Comparison of ENCODE assay signal across 8 cellular contexts in genomic region chr17:3944485-3945388, GRCh38. TPM values are rescaled to one million over a fixed set of nuclear protein-coding genes. Genes with fewer than 3 reads are reported as not detected.
A peak's percentile ranks its signal among the peaks of the same experiment; 100 is the strongest.
DNase-seq lines count a peak whose midpoint lies in the region; ATAC-seq and TF ChIP-seq lines count a peak whose summit lies in the region.

No MANE protein-coding gene starts in this region.

- peak; percentile 72 for DNase-seq in BE2C
- peak; percentile 84 for DNase-seq in Karpas-422
- peak; percentile 71 for DNase-seq in activated naive CD8-positive, alpha-beta T cell treated with anti-CD3 and anti-CD28 coated beads, Interleukin-2, amount 10 ng/mL, durations not matched to agents 7 days and 5 days
- DNase-seq in left ventricle myocardium superior = peak; percentile 80
- peak in 1 of 2 donors; percentile 36 for DNase-seq in gastrocnemius medialis
- DNase-seq in SIG-M5 (lab: John Stamatoyannopoulos, UW) = no peak

- H3K27me3 ChIP-seq in BE2C (no peaks in the 10 kb centered on the region), Karpas-422 (ENCODE audit: low read length) (no peaks in the 10 kb centered on the region), gastrocnemius medialis (no peaks in the 10 kb centered on the region)

- H3K4me1 Mint-ChIP-seq in activated naive CD8-positive, alpha-beta T cell treated with anti-CD3 and anti-CD28 coated beads, Interleukin-2, amount 10 ng/mL, durations not matched to agents 7 days and 5 days = peaks cover 6% of the 10 kb centered on the region

- POLR2A ChIA-PET in activated naive CD8-positive, alpha-beta T cell treated with anti-CD3 and anti-CD28 coated beads, Interleukin-2, amount 10 ng/mL, durations not matched to agents 7 days and 5 days (lab: Charles Lee) = interaction anchor here (0.5 to 1.1 kb wide), 3 partner anchors 17 to 1053 kb away, joined by 3 to 5 read pairs (median 3); partner anchors contain the start of gene KIF1C

- intact Hi-C loops in left ventricle myocardium superior (cut with micrococcal nuclease) = no loop called here
- intact Hi-C loops in gastrocnemius medialis (cut with DNase I; ENCODE audit: low total_unique reads) = no loop called here

- no peak for TF ChIP-seq POLR2A in gastrocnemius medialis (IDR thresholded peaks at IDR 0.05)

- H3K9me2 ChIP-seq in Karpas-422 (replicated peaks; ENCODE audit: insufficient read depth, low read length) = no peaks in the 10 kb centered on the region

- no peaks in the 10 kb centered on the region for H3K27me3 Mint-ChIP-seq in activated naive CD8-positive, alpha-beta T cell treated with anti-CD3 and anti-CD28 coated beads, Interleukin-2, amount 10 ng/mL, durations not matched to agents 7 days and 5 days

- peaks cover 26% of the 10 kb centered on the region for H3K36me3 Mint-ChIP-seq in activated naive CD8-positive, alpha-beta T cell treated with anti-CD3 and anti-CD28 coated beads, Interleukin-2, amount 10 ng/mL, durations not matched to agents 7 days and 5 days

- H3K9ac ChIP-seq in Karpas-422 (ENCODE audit: low read length) = no peak overlapping the region

- peaks cover 3% of the 10 kb centered on the region; the same call in 1 of the 2 replicates for H3K79me2 ChIP-seq in Karpas-422 (ENCODE audit: low read length)

- H4K20me1 ChIP-seq in Karpas-422 (ENCODE audit: insufficient read depth, low read depth, low read length) = peaks cover 59% of the 10 kb centered on the region

- ATAC-seq in activated naive CD8-positive, alpha-beta T cell treated with anti-CD3 and anti-CD28 coated beads, Interleukin-2, amount 10 ng/mL, durations not matched to agents 7 days and 5 days (ENCODE audit: low read depth) = peak; percentile 53
- ATAC-seq in left ventricle myocardium superior (peak; percentile 96), gastrocnemius medialis (peak; percentile 75 to 84), HG03139 (IDR thresholded peaks at IDR 0.05; ENCODE audit: unreplicated experiment) (no peak), HG02678 (IDR thresholded peaks at IDR 0.05; ENCODE audit: unreplicated experiment) (no peak)

- H3K4me3 ChIP-seq in BE2C (ENCODE audit: low read depth, low read length) = peak overlapping the region; percentile 47
- H3K4me3 ChIP-seq in Karpas-422 (ENCODE audit: low read length) = no peak overlapping the region
- peak overlapping the region; percentile 35 to 58 (median 46) for H3K4me3 ChIP-seq in gastrocnemius medialis

- H3K9me3 Mint-ChIP-seq in activated naive CD8-positive, alpha-beta T cell treated with anti-CD3 and anti-CD28 coated beads, Interleukin-2, amount 10 ng/mL, durations not matched to agents 7 days and 5 days = no peaks in the 10 kb centered on the region

- TF ChIP-seq CTCF in BE2C (IDR thresholded peaks at IDR 0.05; ENCODE audit: low read depth, low read length) (no peak), gastrocnemius medialis (IDR thresholded peaks at IDR 0.05 in 4 of 5, conservative IDR thresholded peaks at IDR 0.05 in 1 of 5) (no peak)

- H3K4me1 ChIP-seq in BE2C = no peaks in the 10 kb centered on the region
- H3K4me1 ChIP-seq in Karpas-422 (ENCODE audit: low read length) = no peaks in the 10 kb centered on the region
- peaks cover 6 to 10% of the 10 kb centered on the region in 2 donors for H3K4me1 ChIP-seq in gastrocnemius medialis

- no peak overlapping the region for H3K4me3 Mint-ChIP-seq in activated naive CD8-positive, alpha-beta T cell treated with anti-CD3 and anti-CD28 coated beads, Interleukin-2, amount 10 ng/mL, durations not matched to agents 7 days and 5 days

- H3K27ac ChIP-seq in Karpas-422 (ENCODE audit: low read length) (peak overlapping the region; percentile 4; the same call in 1 of the 2 replicates), gastrocnemius medialis (peak overlapping the region in 2 of 4 donors; percentile 18 to 40)

- no peak overlapping the region for H2AFZ ChIP-seq in Karpas-422 (ENCODE audit: low read length)

- H3K27ac Mint-ChIP-seq in activated naive CD8-positive, alpha-beta T cell treated with anti-CD3 and anti-CD28 coated beads, Interleukin-2, amount 10 ng/mL, durations not matched to agents 7 days and 5 days = no peak overlapping the region

- H3K9me3 ChIP-seq in BE2C (no peaks in the 10 kb centered on the region), Karpas-422 (ENCODE audit: low read length) (no peaks in the 10 kb centered on the region), gastrocnemius medialis (no peaks in the 10 kb centered on the region)

- no peaks in the 10 kb centered on the region for H3K36me3 ChIP-seq in BE2C
- peaks cover 65% of the 10 kb centered on the region for H3K36me3 ChIP-seq in Karpas-422 (ENCODE audit: insufficient read depth, low read length)
- H3K36me3 ChIP-seq in gastrocnemius medialis = no peaks in the 10 kb centered on the region

- in situ Hi-C loops in gastrocnemius medialis (cut with MboI; ENCODE audit: low sequenced_read_pairs in 4 of 4) = no loop called here

- H3K4me2 ChIP-seq in Karpas-422 (ENCODE audit: low read depth, low read length, poor library complexity, severe bottlenecking) = no peak overlapping the region

RNA-seq across cellular contexts. Expression of gene ATP2A3, which starts 19.5 kb away (rescaled TPM):
- 1.1 TPM for polyA plus RNA-seq in BE2C (2012; ENCODE audit: insufficient read depth, insufficient read length, low read depth)
- 101 and 204 TPM in 2 replicates for total RNA-seq in Karpas-422 (2014; rRNA removed; shearing (Covaris generic); ENCODE audit: low replicate concordance)
- total RNA-seq in activated naive CD8-positive, alpha-beta T cell treated with anti-CD3 and anti-CD28 coated beads, Interleukin-2, amount 10 ng/mL, durations not matched to agents 7 days and 5 days = 100 to 1,000 TPM; 289 to 297 TPM
- total RNA-seq in left ventricle myocardium superior (5.8 TPM), gastrocnemius medialis (1 to 10 TPM in 2 of 4 donors, under 1 TPM in 2; 0.89 to 1.4 (median 0.98) TPM)

RNA-seq across cellular contexts. Expression of gene P2RX1, which starts 28.5 kb away (rescaled TPM):
- polyA plus RNA-seq in BE2C (2012; ENCODE audit: insufficient read depth, insufficient read length, low read depth) = 0.26 TPM
- not detected in 2 replicates for total RNA-seq in Karpas-422 (2014; rRNA removed; shearing (Covaris generic); ENCODE audit: low replicate concordance)
- total RNA-seq in activated naive CD8-positive, alpha-beta T cell treated with anti-CD3 and anti-CD28 coated beads, Interleukin-2, amount 10 ng/mL, durations not matched to agents 7 days and 5 days = under 1 TPM; 0.82 to 1.00 TPM
- total RNA-seq in left ventricle myocardium superior = 0.17 TPM
- under 1 TPM in 3 of 4 donors, not detected in 1; 0.25 to 0.59 (median 0.38) TPM for total RNA-seq in gastrocnemius medialis

RNA-seq across cellular contexts. Expression of gene CAMKK1, which starts 51.9 kb away (rescaled TPM):
- polyA plus RNA-seq in BE2C (2012; ENCODE audit: insufficient read depth, insufficient read length, low read depth) = 11.6 TPM
- 0.07 and 0.58 TPM in 2 replicates for total RNA-seq in Karpas-422 (2014; rRNA removed; shearing (Covaris generic); ENCODE audit: low replicate concordance)
- total RNA-seq in activated naive CD8-positive, alpha-beta T cell treated with anti-CD3 and anti-CD28 coated beads, Interleukin-2, amount 10 ng/mL, durations not matched to agents 7 days and 5 days = 1 to 10 TPM; 4.5 to 4.7 TPM
- total RNA-seq in left ventricle myocardium superior (3.4 TPM), gastrocnemius medialis (1 to 10 TPM in 3 of 4 donors, under 1 TPM in 1; 0.44 to 5.1 (median 2.1) TPM)

Comparison
In these comparisons a context has a peak if more than half of its experiments do, and no peak if none do; other contexts are left out.
1. ATAC-seq: peak in activated naive CD8-positive, alpha-beta T cell treated with anti-CD3 and anti-CD28 coated beads, Interleukin-2, amount 10 ng/mL, durations not matched to agents 7 days and 5 days (single experiment), left ventricle myocardium superior (single experiment) and gastrocnemius medialis (2 of 2); none in HG03139 (single experiment) and HG02678 (single experiment).
2. RNA of gene ATP2A3, which starts 19.5 kb away (total RNA-seq): 289 to 297 TPM in activated naive CD8-positive, alpha-beta T cell treated with anti-CD3 and anti-CD28 coated beads, Interleukin-2, amount 10 ng/mL, durations not matched to agents 7 days and 5 days and 101 to 204 TPM in Karpas-422; 5.8 TPM in left ventricle myocardium superior (single experiment) and 0.89 to 1.4 TPM in gastrocnemius medialis; every median in the first group is over 10 times any median in the second.